In the genomic region with DNA sequence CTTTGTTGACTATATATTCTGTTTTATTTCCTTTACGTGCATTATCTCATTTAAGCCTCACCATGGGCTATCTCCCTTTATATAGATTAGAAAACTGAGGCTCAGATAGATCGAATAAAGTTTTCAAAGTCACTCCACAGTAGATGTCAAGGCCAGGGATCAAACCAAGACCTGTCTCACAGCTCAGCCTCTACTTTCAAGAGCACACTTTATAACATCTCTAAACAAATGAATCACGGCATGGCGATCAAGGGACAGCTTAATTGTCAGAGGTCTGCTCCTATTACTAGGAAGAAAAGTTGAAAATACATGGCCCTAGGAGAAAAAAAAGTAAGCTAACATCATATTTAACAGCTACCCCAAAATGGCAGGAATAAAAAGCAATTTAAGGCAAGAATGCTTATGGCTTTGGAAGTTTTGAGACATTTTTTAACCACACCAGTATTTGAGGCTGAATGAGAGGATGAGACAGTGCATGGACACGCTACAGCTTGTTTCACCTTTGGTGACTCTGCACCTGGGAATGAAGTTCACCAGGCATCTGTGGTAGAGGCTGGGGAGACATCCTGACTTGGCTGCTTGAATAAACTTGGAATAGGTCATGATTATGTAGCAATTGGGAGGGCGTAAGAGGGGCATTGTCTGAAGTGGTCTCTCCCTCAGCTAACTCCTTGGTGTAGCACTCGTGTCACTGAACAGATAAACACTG, we compare ENCODE assay signal across 24 cellular contexts.
"Had no signal": no experiment of that assay in that cellular context is flagged by ENCODE, and none has a peak within 500 bp of the region (broad histone marks: within the 10 kb centered on the region; RNA-seq: fewer than 3 reads in every experiment).

No MANE protein-coding gene starts in this region.

- H3K27me3 Mint-ChIP-seq: activated CD4-positive, alpha-beta T cell treated with anti-CD3 and anti-CD28 coated beads for 36 hours; activated T-cell treated with anti-CD3 and anti-CD28 coated beads, Interleukin-2, amount 50 U/mL, for 24 hours; type B pancreatic cell had no signal

- H3K9me3 Mint-ChIP-seq: activated T-cell treated with anti-CD3 and anti-CD28 coated beads, Interleukin-2, amount 50 U/mL, for 24 hours; activated T-helper 2 cell treated with anti-CD3 and anti-CD28 coated beads, Interferon-gamma antibody, Interleukin-2, Interleukin-4, amounts not matched to agents 10 μg/mL and 5 μg/mL and 100 μg/mL, durations not matched to agents 14 hours and 24 hours and 36 hours; WTC11 had no signal

- H3K36me3 ChIP-seq: breast epithelium, colonic mucosa, sigmoid colon, spleen had no signal

- H3K4me3 Mint-ChIP-seq: activated CD4-positive, alpha-beta T cell treated with anti-CD3 and anti-CD28 coated beads for 36 hours; activated naive CD8-positive, alpha-beta T cell treated with anti-CD3 and anti-CD28 coated beads for 36 hours; activated T-cell treated with anti-CD3 and anti-CD28 coated beads, Interleukin-2, amount 50 U/mL, for 24 hours; type B pancreatic cell; WTC11 had no signal

- H3K4me1 Mint-ChIP-seq: activated CD4-positive, alpha-beta T cell treated with anti-CD3 and anti-CD28 coated beads for 36 hours; activated naive CD8-positive, alpha-beta T cell treated with anti-CD3 and anti-CD28 coated beads for 36 hours had no signal

- H3K27ac ChIP-seq: colonic mucosa, sigmoid colon, spleen, testis had no signal

- H3K27ac Mint-ChIP-seq: activated CD4-positive, alpha-beta T cell treated with anti-CD3 and anti-CD28 coated beads for 36 hours; activated naive CD8-positive, alpha-beta T cell treated with anti-CD3 and anti-CD28 coated beads for 36 hours; activated T-cell treated with anti-CD3 and anti-CD28 coated beads, Interleukin-2, amount 50 U/mL, for 24 hours; activated T-helper 2 cell treated with anti-CD3 and anti-CD28 coated beads, Interferon-gamma antibody, Interleukin-2, Interleukin-4, amounts not matched to agents 10 μg/mL and 5 μg/mL and 100 μg/mL, durations not matched to agents 14 hours and 24 hours and 36 hours; type B pancreatic cell; WTC11 had no signal

- H3K4me3 ChIP-seq: breast epithelium, colonic mucosa, mucosa of descending colon, sigmoid colon, spleen, testis had no signal

- H3K27me3 ChIP-seq: breast epithelium, colonic mucosa, sigmoid colon, spleen, testis had no signal

- DNase-seq: activated CD4-positive, alpha-beta T cell treated with anti-CD3 and anti-CD28 coated beads for 36 hours; activated CD4-positive, alpha-beta T cell treated with anti-CD3 and anti-CD28 coated beads, Interleukin-2, amount 50 U/mL, for 4 hours; activated CD8-positive, alpha-beta memory T cell treated with anti-CD3 and anti-CD28 coated beads for 24 hours; activated CD8-positive, alpha-beta memory T cell treated with anti-CD3 and anti-CD28 coated beads, Interleukin-2, amount 50 U/mL, for 4 hours; activated naive CD4-positive, alpha-beta T cell; activated naive CD8-positive, alpha-beta T cell treated with anti-CD3 and anti-CD28 coated beads for 36 hours; activated T-cell treated with anti-CD3 and anti-CD28 coated beads, Interleukin-2, amount 50 U/mL, for 24 hours; colonic mucosa; foreskin melanocyte; glutamatergic neuron; hippocampal formation; left ventricle myocardium superior; mucosa of descending colon; occipital lobe; sigmoid colon; spleen; stimulated activated CD4-positive, alpha-beta T cell treated with anti-CD3 and anti-CD28 coated beads, Interleukin-4, amount 100 ng/mL, for 1 hour; stimulated activated naive CD4-positive, alpha-beta T cell; T-helper 9 cell; testis had no signal

- H3K4me1 ChIP-seq: breast epithelium, colonic mucosa, spleen, testis had no signal

- ATAC-seq: activated CD4-positive, alpha-beta T cell treated with anti-CD3 and anti-CD28 coated beads for 36 hours; left ventricle myocardium superior; mucosa of descending colon; WTC11 had no signal

- H3K9me3 ChIP-seq: breast epithelium, colonic mucosa, mucosa of descending colon, sigmoid colon, spleen, testis had no signal

- H3K36me3 Mint-ChIP-seq: activated naive CD8-positive, alpha-beta T cell treated with anti-CD3 and anti-CD28 coated beads for 36 hours; WTC11 had no signal
